1 cellular context compared by ENCODE assay signal in the genomic region with DNA sequence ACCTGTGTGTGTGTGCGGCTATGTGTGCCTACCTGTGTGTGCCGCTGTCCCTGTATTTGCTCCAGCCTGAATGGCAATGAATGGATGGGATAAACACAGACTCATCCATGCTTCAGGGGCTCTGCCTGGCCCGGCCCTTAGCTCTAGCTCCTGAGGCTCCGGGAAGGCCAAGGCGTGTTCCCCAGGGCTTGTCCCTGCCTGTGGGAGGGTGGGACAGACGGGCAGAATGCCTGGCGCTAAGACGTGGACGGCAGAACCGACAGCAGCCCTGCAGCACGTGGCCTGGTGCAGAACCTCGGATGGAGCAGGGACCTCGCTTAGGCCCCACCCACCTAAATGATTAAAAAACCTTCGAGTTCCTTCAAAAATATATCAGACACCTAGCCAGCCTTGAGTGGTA.
TF ChIP-seq lines count a peak whose summit lies in the region.

No MANE protein-coding gene starts in this region.

TF ChIP-seq in IMR-90, 13 proteins besides CTCF, POLR2A, EP300 and RAD21:
- no peak for TF ChIP-seq FOS (IDR thresholded peaks at IDR 0.05; ENCODE audit: low read depth, low read length)
- TF ChIP-seq RCOR1 (IDR thresholded peaks at IDR 0.05; ENCODE audit: insufficient replicate concordance, low read length), result no peak
- no peak for TF ChIP-seq SMC3 (IDR thresholded peaks at IDR 0.05; ENCODE audit: low read depth, low read length)
- TF ChIP-seq MAFK (IDR thresholded peaks at IDR 0.05; ENCODE audit: low read depth, low read length), result no peak
- no peak for TF ChIP-seq NFE2L2 (IDR thresholded peaks at IDR 0.05; ENCODE audit: low read depth, low read length)
- no peak for TF ChIP-seq BHLHE40 (IDR thresholded peaks at IDR 0.05; ENCODE audit: low read depth, low read length)
- TF ChIP-seq RFX5 (IDR thresholded peaks at IDR 0.05; ENCODE audit: low read depth, low read length), result no peak
- TF ChIP-seq, protein P1, sequence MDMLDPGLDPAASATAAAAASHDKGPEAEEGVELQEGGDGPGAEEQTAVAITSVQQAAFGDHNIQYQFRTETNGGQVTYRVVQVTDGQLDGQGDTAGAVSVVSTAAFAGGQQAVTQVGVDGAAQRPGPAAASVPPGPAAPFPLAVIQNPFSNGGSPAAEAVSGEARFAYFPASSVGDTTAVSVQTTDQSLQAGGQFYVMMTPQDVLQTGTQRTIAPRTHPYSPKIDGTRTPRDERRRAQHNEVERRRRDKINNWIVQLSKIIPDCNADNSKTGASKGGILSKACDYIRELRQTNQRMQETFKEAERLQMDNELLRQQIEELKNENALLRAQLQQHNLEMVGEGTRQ (IDR thresholded peaks at IDR 0.05; ENCODE audit: low read depth, low read length), result no peak
- TF ChIP-seq CHD1 (IDR thresholded peaks at IDR 0.05; ENCODE audit: low read depth, low read length), result no peak
- TF ChIP-seq CEBPB (IDR thresholded peaks at IDR 0.05; ENCODE audit: low read depth, low read length), result no peak
- TF ChIP-seq, protein P2, sequence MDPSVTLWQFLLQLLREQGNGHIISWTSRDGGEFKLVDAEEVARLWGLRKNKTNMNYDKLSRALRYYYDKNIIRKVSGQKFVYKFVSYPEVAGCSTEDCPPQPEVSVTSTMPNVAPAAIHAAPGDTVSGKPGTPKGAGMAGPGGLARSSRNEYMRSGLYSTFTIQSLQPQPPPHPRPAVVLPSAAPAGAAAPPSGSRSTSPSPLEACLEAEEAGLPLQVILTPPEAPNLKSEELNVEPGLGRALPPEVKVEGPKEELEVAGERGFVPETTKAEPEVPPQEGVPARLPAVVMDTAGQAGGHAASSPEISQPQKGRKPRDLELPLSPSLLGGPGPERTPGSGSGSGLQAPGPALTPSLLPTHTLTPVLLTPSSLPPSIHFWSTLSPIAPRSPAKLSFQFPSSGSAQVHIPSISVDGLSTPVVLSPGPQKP (IDR thresholded peaks at IDR 0.05; ENCODE audit: borderline replicate concordance, low read depth, low read length), result no peak
- TF ChIP-seq MXI1 (IDR thresholded peaks at IDR 0.05; ENCODE audit: borderline replicate concordance, low read depth, low read length), result no peak
- no peak for TF ChIP-seq MAZ (IDR thresholded peaks at IDR 0.05; ENCODE audit: borderline replicate concordance, low read depth, low read length)
